Comparison of ENCODE assay signal across 19 cellular contexts in the genomic region with DNA sequence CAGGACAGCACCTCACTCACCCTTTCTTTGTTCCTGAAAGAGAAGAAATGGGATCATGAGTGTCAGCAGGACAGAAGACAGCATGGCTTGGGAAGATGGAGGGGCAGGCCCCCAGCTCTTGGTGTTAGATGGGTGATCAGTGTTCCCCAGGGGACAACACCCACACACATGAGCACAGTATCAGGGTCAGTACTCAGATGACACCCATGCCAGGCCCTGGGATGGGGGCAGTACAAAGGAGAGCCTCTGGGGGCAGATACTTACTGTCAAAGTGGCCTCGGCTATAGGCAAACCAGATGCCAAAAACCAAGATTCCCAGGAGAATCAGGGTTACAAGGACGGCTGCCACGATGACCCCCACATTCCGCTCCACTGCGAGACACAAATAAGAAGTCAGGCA. TPM values are rescaled to one million over a fixed set of nuclear protein-coding genes. Genes with fewer than 3 reads are reported as not detected.
"Had no signal": no experiment of that assay in that cellular context is flagged by ENCODE, and none has a peak within 500 bp of the region (broad histone marks: within the 10 kb centered on the region; RNA-seq: fewer than 3 reads in every experiment).

No MANE protein-coding gene starts in this region.

- ATAC-seq: activated CD8-positive, alpha-beta T cell treated with anti-CD3 and anti-CD28 coated beads, Interleukin-2, amount 10 ng/mL, durations not matched to agents 7 days and 5 days; activated naive CD8-positive, alpha-beta T cell treated with anti-CD3 and anti-CD28 coated beads, Interleukin-2, amount 50 U/mL, for 24 hours; left ventricle myocardium superior; T-cell had no signal

- H3K27ac ChIP-seq: ascending aorta, colonic mucosa, ovary, vagina, VCaP had no signal

- H3K27ac Mint-ChIP-seq: activated CD8-positive, alpha-beta T cell treated with anti-CD3 and anti-CD28 coated beads, Interleukin-2, amount 10 ng/mL, durations not matched to agents 7 days and 5 days; activated naive CD8-positive, alpha-beta T cell treated with anti-CD3 and anti-CD28 coated beads, Interleukin-2, amount 50 U/mL, for 24 hours; T-cell had no signal

- H3K4me3 ChIP-seq: ascending aorta, colonic mucosa, ovary, stomach, vagina had no signal

- H3K27me3 ChIP-seq: ascending aorta, colonic mucosa, ovary, stomach, vagina had no signal

- H3K36me3 ChIP-seq: ascending aorta, ovary had no signal

- H3K4me3 Mint-ChIP-seq: activated CD8-positive, alpha-beta T cell treated with anti-CD3 and anti-CD28 coated beads, Interleukin-2, amount 10 ng/mL, durations not matched to agents 7 days and 5 days; activated naive CD8-positive, alpha-beta T cell treated with anti-CD3 and anti-CD28 coated beads, Interleukin-2, amount 50 U/mL, for 24 hours; T-cell had no signal

- H3K4me1 ChIP-seq: ascending aorta, colonic mucosa had no signal

- H3K27me3 Mint-ChIP-seq: activated naive CD8-positive, alpha-beta T cell treated with anti-CD3 and anti-CD28 coated beads, Interleukin-2, amount 50 U/mL, for 24 hours; T-cell had no signal

- H3K9me3 Mint-ChIP-seq: activated naive CD8-positive, alpha-beta T cell treated with anti-CD3 and anti-CD28 coated beads, Interleukin-2, amount 50 U/mL, for 24 hours; T-cell had no signal

- DNase-seq: activated CD4-positive, alpha-beta T cell treated with anti-CD3 and anti-CD28 coated beads for 4 hours; activated CD8-positive, alpha-beta memory T cell treated with anti-CD3 and anti-CD28 coated beads, Interleukin-2, amount 50 U/mL, for 48 hours; activated CD8-positive, alpha-beta T cell treated with anti-CD3 and anti-CD28 coated beads, Interleukin-2, amount 10 ng/mL, durations not matched to agents 7 days and 5 days; activated naive CD4-positive, alpha-beta T cell treated with Interleukin-2 at 50 U/mL for 16 hours; activated naive CD8-positive, alpha-beta T cell treated with anti-CD3 and anti-CD28 coated beads, Interleukin-2, amount 50 U/mL, for 24 hours; colonic mucosa; effector CD4-positive, alpha-beta T cell; kidney; left ventricle myocardium superior; mesendoderm; ovary; stimulated activated CD4-positive, alpha-beta T cell treated with anti-CD3 and anti-CD28 coated beads, Interleukin-4, amount 100 ng/mL, for 1 hour; stimulated activated CD8-positive, alpha-beta memory T cell treated with anti-CD3 and anti-CD28 coated beads, Interleukin-4, amount 100 ng/mL, for 48 hours; stomach; T-cell had no signal

RNA-seq across cellular contexts. Expression of a gene that starts 39.4 kb away (rescaled TPM):
- total RNA-seq: ascending aorta had no signal

RNA-seq across cellular contexts. Expression of a gene that starts 44.8 kb away (rescaled TPM):
- total RNA-seq: activated CD8-positive, alpha-beta T cell treated with anti-CD3 and anti-CD28 coated beads, Interleukin-2, amount 10 ng/mL, durations not matched to agents 7 days and 5 days; ascending aorta; colonic mucosa; kidney; left ventricle myocardium superior; T-cell had no signal
- polyA plus RNA-seq: neural cell had no signal
